Comparison of ENCODE assay signal across 1 cellular context in genomic region chr3:72413228-72413627, GRCh38.
TF ChIP-seq lines count a peak whose summit lies in the region.

No MANE protein-coding gene starts in this region.

TF ChIP-seq in GM23338, 12 proteins besides CTCF, POLR2A, EP300 and RAD21 (continued from another document):
- no peak for TF ChIP-seq ZNF462 (CRISPR knock-in tag; IDR thresholded peaks at IDR 0.05)
- no peak for TF ChIP-seq ZNF331 (CRISPR knock-in tag; IDR thresholded peaks at IDR 0.05; ENCODE audit: low read depth)
- no peak for TF ChIP-seq JUNB (IDR thresholded peaks at IDR 0.05; ENCODE audit: unreplicated experiment)
- no peak for TF ChIP-seq NANOG (IDR thresholded peaks at IDR 0.05; ENCODE audit: borderline replicate concordance)
- no peak for TF ChIP-seq ZNF114 (CRISPR knock-in tag; IDR thresholded peaks at IDR 0.05)
- TF ChIP-seq CREB1 (CRISPR knock-in tag; IDR thresholded peaks at IDR 0.05; ENCODE audit: low read depth) = no peak
